In genomic region chr22:45329536-45329936, GRCh38 we compare ENCODE assay signal across 15 cellular contexts. TPM values are rescaled to one million over a fixed set of nuclear protein-coding genes. Genes with fewer than 3 reads are reported as not detected.
DNase-seq lines count a peak whose midpoint lies in the region; ATAC-seq lines count a peak whose summit lies in the region.
"Had no signal": no experiment of that assay in that cellular context is flagged by ENCODE, and none has a peak within 500 bp of the region (broad histone marks: within the 10 kb centered on the region; RNA-seq: fewer than 3 reads in every experiment).

No MANE protein-coding gene starts in this region.

- peaks cover 19% of the 10 kb centered on the region for H3K36me3 ChIP-seq in HAP-1 (replicated peaks)

- H3K4me1 ChIP-seq in HAP-1 = no peaks in the 10 kb centered on the region

- no peak overlapping the region for H3K4me3 ChIP-seq in HAP-1

- no peak for ATAC-seq in HG02884 (IDR thresholded peaks at IDR 0.05; ENCODE audit: unreplicated experiment)
- ATAC-seq: stimulated activated naive B cell treated with anti-CD40 and anti-IgM and Interleukin-4, amounts not matched to agents 10 μg/mL and 1 μg/mL and 100 μg/mL, for 72 hours had no signal

- in situ Hi-C loops in HAP-1 (cut with MboI; ENCODE audit: low sequenced_read_pairs) = no loop called here

- H3K9me3 ChIP-seq in HAP-1 = no peaks in the 10 kb centered on the region

- DNase-seq in COLO829 (ENCODE audit: low spot score) (peak; percentile 57), NCI-H510A treated with DMSO at 0.1 percent for 48 hours (lab: John Stamatoyannopoulos, UW) (peak; percentile 23), foreskin melanocyte (peak; percentile 42), occipital lobe (lab: John Stamatoyannopoulos, UW) (peak; percentile 40), HAP-1 (ENCODE audit: low spot score in 2 of 2) (no peak), CD1c-positive myeloid dendritic cell (ENCODE audit: extremely low spot score) (no peak), DMS79 (lab: John Stamatoyannopoulos, UW) (no peak)
- DNase-seq: activated T-cell treated with anti-CD3 and anti-CD28 coated beads, Interleukin-2, amount 50 U/mL, for 48 hours; CD4-positive, alpha-beta T cell; NCI-H82; stimulated activated naive B cell treated with anti-CD40 and anti-IgM and Interleukin-4, amounts not matched to agents 10 μg/mL and 1 μg/mL and 100 μg/mL, for 72 hours; T-helper 9 cell had no signal

- no peaks in the 10 kb centered on the region for H3K27me3 ChIP-seq in HAP-1 (ENCODE audit: low read depth)

RNA-seq across cellular contexts. Expression of gene FAM118A, which starts 19.8 kb away (rescaled TPM):
- total RNA-seq in occipital lobe = 6.2 TPM

RNA-seq across cellular contexts. Expression of gene UPK3A, which starts 44.8 kb away (rescaled TPM):
- not detected for total RNA-seq in occipital lobe
- total RNA-seq: CD4-positive, alpha-beta T cell; cerebellum; frontal cortex had no signal

Comparison
In these comparisons a context has a peak if more than half of its experiments do, and no peak if none do; other contexts are left out.
1. DNase-seq: peak in COLO829 (single experiment), NCI-H510A treated with DMSO at 0.1 percent for 48 hours (single experiment), foreskin melanocyte (single experiment) and occipital lobe (single experiment); none in HAP-1 (0 of 2), CD1c-positive myeloid dendritic cell (single experiment) and DMS79 (single experiment).